Comparison of ENCODE assay signal across 16 cellular contexts in genomic region chr2:109388018-109388417, GRCh38.
DNase-seq lines count a peak whose midpoint lies in the region; ATAC-seq, FAIRE-seq and TF ChIP-seq lines count a peak whose summit lies in the region.
"Had no signal": no experiment of that assay in that cellular context is flagged by ENCODE, and none has a peak within 500 bp of the region (broad histone marks: within the 10 kb centered on the region; RNA-seq: fewer than 3 reads in every experiment).

No MANE protein-coding gene starts in this region.

- H3K9me3 Mint-ChIP-seq in osteocyte (ENCODE audit: unreplicated experiment) = no peaks in the 10 kb centered on the region
- H3K9me3 Mint-ChIP-seq in CD8-positive, alpha-beta memory T cell = no peaks in the 10 kb centered on the region

- TF ChIP-seq RAD21 in K562 (CRISPR knock-in tag; conservative IDR thresholded peaks at IDR 0.05 in 1 of 2, IDR thresholded peaks at IDR 0.05 in 1 of 2) = no peak

- H3K9ac ChIP-seq in BLaER1 (no peak overlapping the region), K562 (ENCODE audit: insufficient read depth in 1 of 2, low read depth in 2 of 2, low read length in 2 of 2) (no peak overlapping the region), kidney (ENCODE audit: low read length in 2 of 2) (no peak overlapping the region)
- H3K9ac ChIP-seq: GM23248 had no signal

- TF ChIP-seq CTCF in K562 (IDR thresholded peaks at IDR 0.05 in 2 of 3, conservative IDR thresholded peaks at IDR 0.05 in 1 of 3; ENCODE audit: insufficient read depth in 2 of 3, low read depth in 1 of 3, low read length in 3 of 3) = no peak
- no peak for TF ChIP-seq CTCF in kidney (IDR thresholded peaks at IDR 0.05; ENCODE audit: borderline replicate concordance, extremely low read depth, insufficient read depth)
- no peak for TF ChIP-seq CTCF in osteocyte (IDR thresholded peaks at IDR 0.05)

- ATAC-seq in K562 = no peak
- ATAC-seq: HCT116 had no signal

- H3K36me3 ChIP-seq in BLaER1 (no peaks in the 10 kb centered on the region), K562 (ENCODE audit: control insufficient read depth, insufficient read depth, low read length) (no peaks in the 10 kb centered on the region), kidney (ENCODE audit: control insufficient read depth in 1 of 2, insufficient read depth in 2 of 2, low read length in 2 of 2) (no peaks in the 10 kb centered on the region)
- no peaks in the 10 kb centered on the region for H3K36me3 ChIP-seq in CD8-positive, alpha-beta memory T cell (ENCODE audit: insufficient read depth, low read length)

- no peak for TF ChIP-seq POLR2A in K562 (conservative IDR thresholded peaks at IDR 0.05)

- no peaks in the 10 kb centered on the region for H3K27me3 Mint-ChIP-seq in osteocyte (ENCODE audit: unreplicated experiment)
- H3K27me3 Mint-ChIP-seq in CD8-positive, alpha-beta memory T cell = peaks cover 0 to 4% of the 10 kb centered on the region in 2 donors

- H3K27me3 ChIP-seq in BLaER1 (no peaks in the 10 kb centered on the region), K562 (ENCODE audit: control insufficient read depth in 2 of 2, insufficient read depth in 2 of 2, low read length in 2 of 2) (peaks cover 8 to 50% of the 10 kb centered on the region in 2 experiments)
- H3K27me3 ChIP-seq in CD8-positive, alpha-beta memory T cell (ENCODE audit: insufficient read depth, low read length, poor library complexity, severe bottlenecking) = no peaks in the 10 kb centered on the region

- H2AFZ ChIP-seq in K562 (ENCODE audit: low read depth, low read length) = no peak overlapping the region
- H2AFZ ChIP-seq: GM23248 had no signal

- CTCF ChIA-PET in K562 (lab: Yijun Ruan, JAX; ENCODE audit: low intra/inter-chr PET ratio) = no interaction called here
- CTCF ChIA-PET in CD8-positive, alpha-beta memory T cell (lab: Charles Lee) = no interaction called here

- in situ Hi-C loops in K562 (cut with MboI) = no loop called here

- H3K9me3 ChIP-seq in BLaER1 = no peaks in the 10 kb centered on the region
- no peaks in the 10 kb centered on the region for H3K9me3 ChIP-seq in K562 (replicated peaks; ENCODE audit: control insufficient read depth, insufficient read depth, low read depth, low read length)
- no peaks in the 10 kb centered on the region for H3K9me3 ChIP-seq in kidney (ENCODE audit: control insufficient read depth in 1 of 2, low read length in 2 of 2)
- H3K9me3 ChIP-seq in CD8-positive, alpha-beta memory T cell (ENCODE audit: low read length) = no peaks in the 10 kb centered on the region

- POLR2A ChIA-PET in K562 (lab: Yijun Ruan, JAX) = interaction anchor here (0.5 kb wide), 1 partner anchor 106 kb away, joined by 3 read pairs; no protein-coding TSS in a partner anchor
- POLR2A ChIA-PET in CD8-positive, alpha-beta memory T cell (lab: Charles Lee) = no interaction called here

- no peaks in the 10 kb centered on the region for H3K9me1 ChIP-seq in K562 (ENCODE audit: control insufficient read depth, insufficient read depth, low read length)

- no peaks in the 10 kb centered on the region for H3K79me2 ChIP-seq in K562 (ENCODE audit: control insufficient read depth, insufficient read depth, low read length)

- no TSS peak for BruUV-seq in K562 (replicated peaks; lab: Mats Ljungman, UMichigan)

- H3K36me3 Mint-ChIP-seq in osteocyte (ENCODE audit: unreplicated experiment) = peaks cover 36% of the 10 kb centered on the region
- no peaks in the 10 kb centered on the region for H3K36me3 Mint-ChIP-seq in CD8-positive, alpha-beta memory T cell

- 0% methylated on average over 2 of the region's 2 CpGs for WGBS in K562 (ENCODE audit: insufficient coverage, low coverage, missing lambda C conversion rate)

- H3K4me1 ChIP-seq in BLaER1 = peaks cover 75% of the 10 kb centered on the region
- no peaks in the 10 kb centered on the region for H3K4me1 ChIP-seq in K562 (replicated peaks in 1 of 2; ENCODE audit: control insufficient read depth in 2 of 2, insufficient read depth in 2 of 2, low read length in 2 of 2)
- H3K4me1 ChIP-seq in kidney (ENCODE audit: control insufficient read depth in 1 of 2, insufficient read depth in 1 of 2, low read depth in 1 of 2, low read length in 2 of 2) = peaks cover 0 to 5% of the 10 kb centered on the region in 2 donors
- H3K4me1 ChIP-seq in CD8-positive, alpha-beta memory T cell (ENCODE audit: insufficient read depth, low read length) = no peaks in the 10 kb centered on the region

- H3K27ac ChIP-seq in BLaER1 (no peak overlapping the region), K562 (ENCODE audit: extremely low read depth, low read depth, low read length) (no peak overlapping the region), kidney (ENCODE audit: low read depth in 2 of 2, low read length in 2 of 2) (no peak overlapping the region)
- no peak overlapping the region for H3K27ac ChIP-seq in CD8-positive, alpha-beta memory T cell (ENCODE audit: low read depth, low read length)
- H3K27ac ChIP-seq: C4-2B, GM23248 had no signal

- H3K4me1 Mint-ChIP-seq in osteocyte (ENCODE audit: unreplicated experiment) = peaks cover 48% of the 10 kb centered on the region
- no peaks in the 10 kb centered on the region for H3K4me1 Mint-ChIP-seq in CD8-positive, alpha-beta memory T cell

- DNase-seq in K562 (ENCODE audit: extremely low read depth in 1 of 4, low spot score in 3 of 4) (no peak), kidney (peak; percentile 17), osteocyte (ENCODE audit: extremely low spot score, unreplicated experiment) (no peak), NCI-H1694 (lab: John Stamatoyannopoulos, UW) (no peak), C1 segment of cervical spinal cord (lab: John Stamatoyannopoulos, UW) (no peak)
- no peak for DNase-seq in CD8-positive, alpha-beta memory T cell
- DNase-seq: ACHN, DMS53, GF-D8, GM23248, IMR-90, KG1 had no signal

- H4K20me1 ChIP-seq in BLaER1 = peaks cover 27% of the 10 kb centered on the region
- peaks cover 3% of the 10 kb centered on the region; the same call in 1 of the 2 replicates for H4K20me1 ChIP-seq in K562 (replicated peaks; ENCODE audit: control insufficient read depth, insufficient read depth, low read length)

- peak overlapping the region; percentile 3; the same call in 1 of the 2 replicates for H3K4me2 ChIP-seq in BLaER1
- no peak overlapping the region for H3K4me2 ChIP-seq in K562 (ENCODE audit: insufficient read depth, low read length)

- intact Hi-C loops in K562 (cut with micrococcal nuclease) (no loop called here), kidney (cut with DNase I) (no loop called here)

- TF ChIP-seq EP300 in K562 (IDR thresholded peaks at IDR 0.05; ENCODE audit: low read length) = no peak

- H3K4me3 ChIP-seq in BLaER1 (no peak overlapping the region), K562 (no peak overlapping the region), kidney (ENCODE audit: low read length in 2 of 2) (no peak overlapping the region)
- no peak overlapping the region for H3K4me3 ChIP-seq in CD8-positive, alpha-beta memory T cell (ENCODE audit: low read length)
- H3K4me3 ChIP-seq: GM23248 had no signal

- FAIRE-seq in K562 (lab: Jason Lieb, UNC) = no peak
- FAIRE-seq in kidney (lab: Jason Lieb, UNC) = no peak
- FAIRE-seq: H54 had no signal

- H3K4me3 Mint-ChIP-seq in osteocyte (ENCODE audit: unreplicated experiment) = no peak overlapping the region
- H3K4me3 Mint-ChIP-seq in CD8-positive, alpha-beta memory T cell = no peak overlapping the region

- peak overlapping the region; percentile 50 for H3K27ac Mint-ChIP-seq in osteocyte (ENCODE audit: unreplicated experiment)
- H3K27ac Mint-ChIP-seq in CD8-positive, alpha-beta memory T cell = peak overlapping the region in 1 of 8 donors; percentile 10

TF ChIP-seq in K562, 482 proteins besides CTCF, POLR2A, EP300 and RAD21:
- TF ChIP-seq HNRNPLL (IDR thresholded peaks at IDR 0.05; ENCODE audit: low read depth, low read length, poor library complexity, severe bottlenecking) (no peak), RFX1 (IDR thresholded peaks at IDR 0.05) (peak; percentile 74)
